ENCODE assay signal across 8 cellular contexts in genomic region chr15:88920892-88921435, GRCh38. TPM values are rescaled to one million over a fixed set of nuclear protein-coding genes. Genes with fewer than 3 reads are reported as not detected.
DNase-seq lines count a peak whose midpoint lies in the region; ATAC-seq and TF ChIP-seq lines count a peak whose summit lies in the region.
"Not testable (repeated sequence)": the region's sequence is repeated elsewhere in the genome, so short reads cannot be mapped to it uniquely, and the experiment has no call there.

No MANE protein-coding gene starts in this region.

- H3K27ac Mint-ChIP-seq in activated CD8-positive, alpha-beta T cell treated with anti-CD3 and anti-CD28 coated beads for 36 hours; neural progenitor cell: not testable (repeated sequence)

- ATAC-seq in GM18867 (IDR thresholded peaks at IDR 0.05; ENCODE audit: unreplicated experiment) (peak; percentile 87), GM21786 (IDR thresholded peaks at IDR 0.05; ENCODE audit: unreplicated experiment) (peak; percentile 88), HG03060 (IDR thresholded peaks at IDR 0.05; ENCODE audit: low read depth, unreplicated experiment) (peak; percentile 69), PC-3 (peak; percentile 63)
- ATAC-seq in activated CD8-positive, alpha-beta T cell treated with anti-CD3 and anti-CD28 coated beads for 36 hours: peak; percentile 63

- not testable (repeated sequence) for H3F3A ChIP-seq in PC-3 (ENCODE audit: low read length, unreplicated experiment); neural progenitor cell (ENCODE audit: low read depth)

- H3K4me2 ChIP-seq in PC-3 (ENCODE audit: low read length): peak overlapping the region; percentile 48
- not testable (repeated sequence) for H3K4me2 ChIP-seq in neural progenitor cell

- DNase-seq in ACHN (peak; percentile 61), PC-3 (peak; percentile 78), cardiac fibroblast (ENCODE audit: low read depth in 2 of 2) (peak; percentile 56 to 92)
- DNase-seq in activated CD8-positive, alpha-beta T cell treated with anti-CD3 and anti-CD28 coated beads for 36 hours: peak; percentile 45
- not testable (repeated sequence) for DNase-seq in neural progenitor cell (ENCODE audit: low spot score)

- not testable (repeated sequence) for H3K27me3 Mint-ChIP-seq in activated CD8-positive, alpha-beta T cell treated with anti-CD3 and anti-CD28 coated beads for 36 hours; neural progenitor cell (ENCODE audit: insufficient read depth, low read depth)

- H3K9me2 ChIP-seq in PC-3 (replicated peaks; ENCODE audit: low read length): not testable (repeated sequence)

- not testable (repeated sequence) for H3K27me3 ChIP-seq in PC-3 (ENCODE audit: low read length); neural progenitor cell

- intact Hi-C loops in PC-3 (cut with micrococcal nuclease); activated CD8-positive, alpha-beta T cell treated with anti-CD3 and anti-CD28 coated beads for 36 hours (cut with micrococcal nuclease): not testable (repeated sequence)

- not testable (repeated sequence) for H3K36me3 ChIP-seq in PC-3 (ENCODE audit: low read depth, low read length); neural progenitor cell

- not testable (repeated sequence) for H3K4me3 Mint-ChIP-seq in activated CD8-positive, alpha-beta T cell treated with anti-CD3 and anti-CD28 coated beads for 36 hours
- peak overlapping the region; percentile 22 for H3K4me3 Mint-ChIP-seq in neural progenitor cell

- TF ChIP-seq CTCF in PC-3 (conservative IDR thresholded peaks at IDR 0.05; ENCODE audit: low read depth, low read length); activated CD8-positive, alpha-beta T cell treated with anti-CD3 and anti-CD28 coated beads for 36 hours (IDR thresholded peaks at IDR 0.05); cardiac fibroblast (IDR thresholded peaks at IDR 0.05; ENCODE audit: low read depth, low read length); neural progenitor cell (IDR thresholded peaks at IDR 0.05): not testable (repeated sequence)

- not testable (repeated sequence) for H3K4me3 ChIP-seq in PC-3 (ENCODE audit: low read length); cardiac fibroblast (replicated peaks in 1 of 2; ENCODE audit: low read depth in 2 of 2, low read length in 2 of 2); neural progenitor cell

- CTCF ChIA-PET in PC-3 (lab: Charles Lee): interaction anchor here (1.1 kb wide), 2 partner anchors 16 to 96 kb away, joined by 3 read pairs; no protein-coding TSS in a partner anchor
- CTCF ChIA-PET in activated CD8-positive, alpha-beta T cell treated with anti-CD3 and anti-CD28 coated beads for 36 hours (lab: Charles Lee): interaction anchor here (0.9 to 2.3 kb wide), 2 partner anchors 16 to 239 kb away, joined by 3 to 15 read pairs; no protein-coding TSS in a partner anchor

- not testable (repeated sequence) for H3K9ac ChIP-seq in PC-3 (ENCODE audit: low read length); neural progenitor cell

- H3K27ac ChIP-seq in PC-3 (ENCODE audit: low read length): peak overlapping the region; percentile 49
- not testable (repeated sequence) for H3K27ac ChIP-seq in neural progenitor cell

- POLR2A ChIA-PET in PC-3 (lab: Charles Lee; ENCODE audit: unreplicated experiment): not testable (repeated sequence)
- POLR2A ChIA-PET in activated CD8-positive, alpha-beta T cell treated with anti-CD3 and anti-CD28 coated beads for 36 hours (lab: Charles Lee): interaction anchor here (1.1 kb wide), 1 partner anchor 12 kb away, joined by 3 read pairs; no protein-coding TSS in a partner anchor

- not testable (repeated sequence) for H3K9me3 Mint-ChIP-seq in activated CD8-positive, alpha-beta T cell treated with anti-CD3 and anti-CD28 coated beads for 36 hours
- peaks cover 11% of the 10 kb centered on the region for H3K9me3 Mint-ChIP-seq in neural progenitor cell

- not testable (repeated sequence) for BruUV-seq in PC-3 (replicated peaks; lab: Mats Ljungman, UMichigan)

- in situ Hi-C loops in ACHN (cut with HindIII; ENCODE audit: low pct_ligation_motif_present, low pct_unique_long_range_greater_than_20kb, low sequenced_read_pairs): not testable (repeated sequence)

- H3K4me1 ChIP-seq in PC-3 (ENCODE audit: insufficient read depth, low read length): peaks cover 38% of the 10 kb centered on the region
- H3K4me1 ChIP-seq in neural progenitor cell: not testable (repeated sequence)

- H4K20me1 ChIP-seq in PC-3 (ENCODE audit: low read length); neural progenitor cell (ENCODE audit: low read depth): not testable (repeated sequence)

- not testable (repeated sequence) for H3K9me3 ChIP-seq in PC-3 (ENCODE audit: low read length); neural progenitor cell (ENCODE audit: low read depth)

- H3K36me3 Mint-ChIP-seq in activated CD8-positive, alpha-beta T cell treated with anti-CD3 and anti-CD28 coated beads for 36 hours (ENCODE audit: low read depth); neural progenitor cell: not testable (repeated sequence)

- H3K79me2 ChIP-seq in PC-3 (ENCODE audit: low read length); neural progenitor cell (ENCODE audit: low read depth): not testable (repeated sequence)

- peaks cover 19% of the 10 kb centered on the region for H3K4me1 Mint-ChIP-seq in activated CD8-positive, alpha-beta T cell treated with anti-CD3 and anti-CD28 coated beads for 36 hours (ENCODE audit: low read depth)
- H3K4me1 Mint-ChIP-seq in neural progenitor cell: not testable (repeated sequence)

- not testable (repeated sequence) for H2AFZ ChIP-seq in PC-3 (ENCODE audit: low read length); neural progenitor cell (replicated peaks)

RNA-seq across cellular contexts. Expression of gene MFGE8, which starts 7.8 kb away (rescaled TPM):
- total RNA-seq in PC-3 (2014; rRNA removed): 32.0 and 34.2 TPM in 2 replicates
- total RNA-seq in activated CD8-positive, alpha-beta T cell treated with anti-CD3 and anti-CD28 coated beads for 36 hours: 10 to 100 TPM; 29.0 to 34.0 TPM
- total RNA-seq in neural progenitor cell (ENCODE audit: low replicate concordance): 92.6 and 124 TPM in 2 replicates

RNA-seq across cellular contexts. Expression of gene HAPLN3, which starts 25.6 kb away (rescaled TPM):
- 1.0 and 1.1 TPM in 2 replicates for total RNA-seq in PC-3 (2014; rRNA removed)
- total RNA-seq in activated CD8-positive, alpha-beta T cell treated with anti-CD3 and anti-CD28 coated beads for 36 hours: 10 to 100 TPM; 63.2 to 69.5 TPM
- 2.7 and 9.5 TPM in 2 replicates for total RNA-seq in neural progenitor cell (ENCODE audit: low replicate concordance)
